ENCODE assay signal across 8 cellular contexts in the genomic region with DNA sequence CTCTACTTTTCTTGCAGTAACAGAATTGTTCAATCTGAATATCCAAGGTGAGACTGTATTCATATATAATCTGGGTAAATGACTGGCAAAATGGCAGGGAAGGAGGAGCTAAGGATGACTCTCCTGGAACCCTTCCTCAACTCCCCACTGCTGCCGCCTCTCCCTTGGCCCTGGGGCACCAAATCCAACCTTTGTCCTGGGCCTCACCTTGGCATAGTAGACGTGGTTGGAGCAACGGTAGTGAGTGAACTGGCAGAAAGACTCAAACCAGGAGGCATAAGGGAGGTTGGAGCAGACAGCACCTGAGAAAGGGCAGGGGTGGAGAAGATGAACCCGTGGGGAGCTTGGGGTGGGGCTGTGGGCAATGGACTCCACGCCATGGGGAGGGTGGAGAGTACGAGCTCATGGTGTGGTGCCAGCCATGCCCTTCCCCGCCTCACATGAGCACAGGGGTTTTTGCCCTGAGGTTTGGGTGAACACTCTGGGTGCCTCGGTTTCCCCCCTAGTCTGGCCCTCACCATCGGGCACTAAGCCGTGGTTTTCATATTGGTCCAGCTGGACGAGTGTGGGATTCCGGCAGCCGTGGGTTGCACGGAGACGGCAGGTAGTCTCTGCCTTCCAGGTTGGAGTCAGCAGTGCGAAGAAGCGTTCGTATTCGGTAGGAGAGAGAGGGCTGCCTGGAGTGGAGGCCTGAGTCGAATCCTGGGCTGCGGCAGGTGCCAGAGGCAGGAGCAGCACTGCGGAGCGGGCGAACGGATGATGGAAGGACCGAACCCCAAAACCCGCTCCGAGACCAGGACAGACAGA. TPM values are rescaled to one million over a fixed set of nuclear protein-coding genes. Genes with fewer than 3 reads are reported as not detected.
DNase-seq lines count a peak whose midpoint lies in the region; ATAC-seq, FAIRE-seq and TF ChIP-seq lines count a peak whose summit lies in the region.
"Had no signal": no experiment of that assay in that cellular context is flagged by ENCODE, and none has a peak within 500 bp of the region (broad histone marks: within the 10 kb centered on the region; RNA-seq: fewer than 3 reads in every experiment).

No MANE protein-coding gene starts in this region.

- no peaks in the 10 kb centered on the region for H3K9me1 ChIP-seq in keratinocyte (ENCODE audit: control insufficient read depth, extremely low read depth, insufficient read depth, low read length)

- H3K4me1 Mint-ChIP-seq in stimulated activated effector memory CD8-positive, alpha-beta T cell treated with anti-CD3 and anti-CD28 coated beads, Interleukin-12 subunit alpha, Interleukin-12 subunit beta, amount 100 ng/mL, for 72 hours = peaks cover 22% of the 10 kb centered on the region

- H2AFZ ChIP-seq in keratinocyte (ENCODE audit: control insufficient read depth, low read length) (no peak overlapping the region), Karpas-422 (ENCODE audit: low read length) (no peak overlapping the region)

- H3K4me3 ChIP-seq in HUES6 (ENCODE audit: low read depth, low read length) (peak overlapping the region; percentile 95), astrocyte of the spinal cord (ENCODE audit: low read depth, low read length) (peak overlapping the region; percentile 45), keratinocyte (ENCODE audit: control insufficient read depth in 2 of 3, extremely low read depth in 1 of 3, insufficient read depth in 2 of 3, low read depth in 1 of 3, low read length in 3 of 3) (no peak overlapping the region), Karpas-422 (ENCODE audit: low read length) (no peak overlapping the region)

- TF ChIP-seq CTCF in astrocyte of the spinal cord (IDR thresholded peaks at IDR 0.05; ENCODE audit: low read depth, low read length) (no peak), keratinocyte (optimal IDR thresholded peaks at IDR 0.05 in 1 of 3, IDR thresholded peaks at IDR 0.05 in 1 of 3, conservative IDR thresholded peaks at IDR 0.05 in 1 of 3; ENCODE audit: extremely low read depth in 1 of 3, insufficient read depth in 2 of 3, low read length in 3 of 3) (no peak)

- H3K27ac ChIP-seq in HUES6 (ENCODE audit: low read depth, low read length) (no peak overlapping the region), keratinocyte (ENCODE audit: control insufficient read depth, insufficient read depth, low read length) (no peak overlapping the region), Karpas-422 (ENCODE audit: low read length) (no peak overlapping the region)

- H3K9me3 Mint-ChIP-seq in stimulated activated effector memory CD8-positive, alpha-beta T cell treated with anti-CD3 and anti-CD28 coated beads, Interleukin-12 subunit alpha, Interleukin-12 subunit beta, amount 100 ng/mL, for 72 hours = peaks cover 7% of the 10 kb centered on the region

- H3K27ac Mint-ChIP-seq in stimulated activated effector memory CD8-positive, alpha-beta T cell treated with anti-CD3 and anti-CD28 coated beads, Interleukin-12 subunit alpha, Interleukin-12 subunit beta, amount 100 ng/mL, for 72 hours = peak overlapping the region; percentile 79

- FAIRE-seq in keratinocyte (lab: Jason Lieb, UNC) = no peak

- H4K20me1 ChIP-seq in keratinocyte (ENCODE audit: control insufficient read depth, extremely low read depth, insufficient read depth, low read length) (no peaks in the 10 kb centered on the region), Karpas-422 (ENCODE audit: insufficient read depth, low read depth, low read length) (no peaks in the 10 kb centered on the region)

- in situ Hi-C loops in astrocyte of the spinal cord (cut with HindIII; ENCODE audit: low sequenced_read_pairs) = no loop called here

- no peaks in the 10 kb centered on the region for H3K9me2 ChIP-seq in Karpas-422 (replicated peaks; ENCODE audit: insufficient read depth, low read length)

- peaks cover 15% of the 10 kb centered on the region for H3K36me3 ChIP-seq in HUES6 (ENCODE audit: control insufficient read depth, insufficient read depth, low read length)
- peaks cover 4 to 9% of the 10 kb centered on the region in 2 experiments for H3K36me3 ChIP-seq in keratinocyte (ENCODE audit: control insufficient read depth in 2 of 2, extremely low read depth in 1 of 2, insufficient read depth in 2 of 2, low read length in 2 of 2)
- H3K36me3 ChIP-seq in Karpas-422 (ENCODE audit: insufficient read depth, low read length) = peaks cover 9% of the 10 kb centered on the region; the same call in 1 of the 2 replicates

- H3K9me3 ChIP-seq in HUES6 (ENCODE audit: control insufficient read depth, insufficient read depth, low read depth, low read length) (no peaks in the 10 kb centered on the region), keratinocyte (ENCODE audit: control insufficient read depth, low read depth, low read length) (peaks cover 17% of the 10 kb centered on the region), Karpas-422 (ENCODE audit: low read length) (no peaks in the 10 kb centered on the region)

- H3K79me2 ChIP-seq in keratinocyte (ENCODE audit: control insufficient read depth, insufficient read depth, low read length) = no peaks in the 10 kb centered on the region
- H3K79me2 ChIP-seq in Karpas-422 (ENCODE audit: low read length) = no peaks in the 10 kb centered on the region

- H3K9ac ChIP-seq in HUES6 (ENCODE audit: low read length) = peak overlapping the region; percentile 63
- no peak overlapping the region for H3K9ac ChIP-seq in keratinocyte (ENCODE audit: control insufficient read depth, extremely low read depth, insufficient read depth, low read length)
- no peak overlapping the region for H3K9ac ChIP-seq in Karpas-422 (ENCODE audit: low read length)

- DNase-seq in astrocyte of the spinal cord (ENCODE audit: low read depth, low spot score) (no peak), keratinocyte (ENCODE audit: low read depth, low spot score) (no peak), T1000 (lab: John Stamatoyannopoulos, UW) (no peak), SHP77 (lab: John Stamatoyannopoulos, UW) (no peak), Karpas-422 (no peak)
- no peak for DNase-seq in stimulated activated effector memory CD8-positive, alpha-beta T cell treated with anti-CD3 and anti-CD28 coated beads, Interleukin-12 subunit alpha, Interleukin-12 subunit beta, amount 100 ng/mL, for 72 hours (ENCODE audit: low spot score in 2 of 2)
- DNase-seq: NCI-H1092 had no signal

- H3K4me2 ChIP-seq in keratinocyte (ENCODE audit: control insufficient read depth, extremely low read depth, insufficient read depth, low read depth, low read length) = peak overlapping the region; percentile 51
- no peak overlapping the region for H3K4me2 ChIP-seq in Karpas-422 (ENCODE audit: low read depth, low read length, poor library complexity, severe bottlenecking)

- ATAC-seq in stimulated activated effector memory CD8-positive, alpha-beta T cell treated with anti-CD3 and anti-CD28 coated beads, Interleukin-12 subunit alpha, Interleukin-12 subunit beta, amount 100 ng/mL, for 72 hours = no peak

- H3K4me1 ChIP-seq in HUES6 (ENCODE audit: control insufficient read depth, insufficient read depth, low read length) (peaks cover 10% of the 10 kb centered on the region; the same call in 1 of the 2 replicates), keratinocyte (ENCODE audit: control insufficient read depth, extremely low read depth, insufficient read depth, low read length) (no peaks in the 10 kb centered on the region), Karpas-422 (ENCODE audit: low read length) (peaks cover 2% of the 10 kb centered on the region; the same call in 1 of the 2 replicates)

- H3K27me3 ChIP-seq in HUES6 (ENCODE audit: control insufficient read depth, insufficient read depth, low read length) = peaks cover 11% of the 10 kb centered on the region; the same call in 1 of the 2 replicates
- H3K27me3 ChIP-seq in keratinocyte (ENCODE audit: control insufficient read depth, extremely low read depth, insufficient read depth, low read length) = peaks cover 9% of the 10 kb centered on the region
- no peaks in the 10 kb centered on the region for H3K27me3 ChIP-seq in Karpas-422 (ENCODE audit: low read length)

- dilution Hi-C loops in keratinocyte (cut with MboI; ENCODE audit: extremely low pct_ligation_motif_present, low sequenced_read_pairs) = no loop called here

- H3K4me3 Mint-ChIP-seq in stimulated activated effector memory CD8-positive, alpha-beta T cell treated with anti-CD3 and anti-CD28 coated beads, Interleukin-12 subunit alpha, Interleukin-12 subunit beta, amount 100 ng/mL, for 72 hours = peak overlapping the region; percentile 64

- peaks cover 45% of the 10 kb centered on the region for H3K36me3 Mint-ChIP-seq in stimulated activated effector memory CD8-positive, alpha-beta T cell treated with anti-CD3 and anti-CD28 coated beads, Interleukin-12 subunit alpha, Interleukin-12 subunit beta, amount 100 ng/mL, for 72 hours

RNA-seq across cellular contexts. Expression of a gene that starts 0.8 kb away (rescaled TPM):
- polyA plus RNA-seq in keratinocyte = 0.07 to 0.21 TPM (median 0.09 TPM) in 3 replicates
- 1.00 TPM for polyA plus RNA-seq in keratinocyte (2011; ENCODE audit: low read depth)
- polyA plus RNA-seq in keratinocyte (2011; cell fraction: cytosol; rRNA removed) = 0.16 TPM in 1 of 2 replicates, not detected in the other
- polyA plus RNA-seq in keratinocyte (2011; cell fraction: nucleus; rRNA removed) = 1.2 and 1.4 TPM in 2 replicates
- polyA plus RNA-seq in keratinocyte (2012; ENCODE audit: low replicate concordance) = 1.6 TPM in 1 of 2 replicates, not detected in the other
- 0.76 TPM in 1 of 3 replicates, not detected in the others for polyA minus RNA-seq in keratinocyte
- not detected for polyA minus RNA-seq in keratinocyte (2011; cell fraction: cytosol; rRNA and poly(A)+ RNA removed)
- not detected in 2 replicates for polyA minus RNA-seq in keratinocyte (2011; cell fraction: nucleus; rRNA and poly(A)+ RNA removed)
- total RNA-seq in Karpas-422 (2014; rRNA removed; shearing (Covaris generic); ENCODE audit: low replicate concordance) = 2.2 and 4.2 TPM in 2 replicates

RNA-seq across cellular contexts. Expression of a gene that starts 10.7 kb away (rescaled TPM):
- polyA plus RNA-seq in keratinocyte = 6.7 to 11.7 TPM (median 8.3 TPM) in 3 replicates
- 1.8 TPM for polyA plus RNA-seq in keratinocyte (2011; ENCODE audit: low read depth)
- 7.1 and 8.1 TPM in 2 replicates for polyA plus RNA-seq in keratinocyte (2011; cell fraction: cytosol; rRNA removed)
- 14.6 and 17.4 TPM in 2 replicates for polyA plus RNA-seq in keratinocyte (2011; cell fraction: nucleus; rRNA removed)
- 6.4 and 12.5 TPM in 2 replicates for polyA plus RNA-seq in keratinocyte (2012; ENCODE audit: low replicate concordance)
- polyA minus RNA-seq in keratinocyte = 8.7 to 32.0 TPM (median 9.3 TPM) in 3 replicates
- polyA minus RNA-seq in keratinocyte (2011; cell fraction: cytosol; rRNA and poly(A)+ RNA removed) = 11.5 TPM
- 12.1 and 13.9 TPM in 2 replicates for polyA minus RNA-seq in keratinocyte (2011; cell fraction: nucleus; rRNA and poly(A)+ RNA removed)
- total RNA-seq in Karpas-422 (2014; rRNA removed; shearing (Covaris generic); ENCODE audit: low replicate concordance) = 10.3 and 14.6 TPM in 2 replicates

RNA-seq across cellular contexts. Expression of a gene that starts 16.4 kb away (rescaled TPM):
- 25.5 to 31.6 TPM (median 30.4 TPM) in 3 replicates for polyA plus RNA-seq in keratinocyte
- polyA plus RNA-seq in keratinocyte (2011; ENCODE audit: low read depth) = 23.5 TPM
- 28.0 and 31.8 TPM in 2 replicates for polyA plus RNA-seq in keratinocyte (2011; cell fraction: cytosol; rRNA removed)
- polyA plus RNA-seq in keratinocyte (2011; cell fraction: nucleus; rRNA removed) = 55.8 and 66.2 TPM in 2 replicates
- 15.8 and 34.4 TPM in 2 replicates for polyA plus RNA-seq in keratinocyte (2012; ENCODE audit: low replicate concordance)
- polyA minus RNA-seq in keratinocyte = 2.2 to 14.1 TPM (median 10.0 TPM) in 3 replicates
- 13.2 TPM for polyA minus RNA-seq in keratinocyte (2011; cell fraction: cytosol; rRNA and poly(A)+ RNA removed)
- polyA minus RNA-seq in keratinocyte (2011; cell fraction: nucleus; rRNA and poly(A)+ RNA removed) = 5.4 and 14.6 TPM in 2 replicates
- total RNA-seq in Karpas-422 (2014; rRNA removed; shearing (Covaris generic); ENCODE audit: low replicate concordance) = 40.1 and 52.9 TPM in 2 replicates

RNA-seq across cellular contexts. Expression of a gene that starts 39.3 kb away (rescaled TPM):
- 79.7 to 93.1 TPM (median 81.2 TPM) in 3 replicates for polyA plus RNA-seq in keratinocyte
- 360 TPM for polyA plus RNA-seq in keratinocyte (2011; ENCODE audit: low read depth)
- 77.1 and 92.5 TPM in 2 replicates for polyA plus RNA-seq in keratinocyte (2011; cell fraction: cytosol; rRNA removed)
- polyA plus RNA-seq in keratinocyte (2011; cell fraction: nucleus; rRNA removed) = 223 and 264 TPM in 2 replicates
- 101 and 119 TPM in 2 replicates for polyA plus RNA-seq in keratinocyte (2012; ENCODE audit: low replicate concordance)
- 180 to 319 TPM (median 235 TPM) in 3 replicates for polyA minus RNA-seq in keratinocyte
- polyA minus RNA-seq in keratinocyte (2011; cell fraction: cytosol; rRNA and poly(A)+ RNA removed) = 112 TPM
- polyA minus RNA-seq in keratinocyte (2011; cell fraction: nucleus; rRNA and poly(A)+ RNA removed) = 108 and 190 TPM in 2 replicates
- 216 and 315 TPM in 2 replicates for total RNA-seq in Karpas-422 (2014; rRNA removed; shearing (Covaris generic); ENCODE audit: low replicate concordance)

RNA-seq across cellular contexts. Expression of a gene that starts 42.7 kb away (rescaled TPM):
- 29.0 to 44.0 TPM (median 29.8 TPM) in 3 replicates for polyA plus RNA-seq in keratinocyte
- polyA plus RNA-seq in keratinocyte (2011; ENCODE audit: low read depth) = 11.7 TPM
- polyA plus RNA-seq in keratinocyte (2011; cell fraction: cytosol; rRNA removed) = 24.9 and 27.5 TPM in 2 replicates
- polyA plus RNA-seq in keratinocyte (2011; cell fraction: nucleus; rRNA removed) = 74.2 and 75.2 TPM in 2 replicates
- 27.7 and 30.3 TPM in 2 replicates for polyA plus RNA-seq in keratinocyte (2012; ENCODE audit: low replicate concordance)
- polyA minus RNA-seq in keratinocyte = 21.3 to 60.1 TPM (median 34.4 TPM) in 3 replicates
- 26.1 TPM for polyA minus RNA-seq in keratinocyte (2011; cell fraction: cytosol; rRNA and poly(A)+ RNA removed)
- polyA minus RNA-seq in keratinocyte (2011; cell fraction: nucleus; rRNA and poly(A)+ RNA removed) = 19.2 and 31.5 TPM in 2 replicates
- 35.5 and 39.2 TPM in 2 replicates for total RNA-seq in Karpas-422 (2014; rRNA removed; shearing (Covaris generic); ENCODE audit: low replicate concordance)

Comparison
In these comparisons a context has a peak if more than half of its experiments do, and no peak if none do; other contexts are left out.
1. H3K4me3 ChIP-seq: peak in HUES6 (single experiment) and astrocyte of the spinal cord (single experiment); none in keratinocyte (0 of 3) and Karpas-422 (single experiment).